Comparison of ENCODE assay signal across 1 cellular context in the genomic region with DNA sequence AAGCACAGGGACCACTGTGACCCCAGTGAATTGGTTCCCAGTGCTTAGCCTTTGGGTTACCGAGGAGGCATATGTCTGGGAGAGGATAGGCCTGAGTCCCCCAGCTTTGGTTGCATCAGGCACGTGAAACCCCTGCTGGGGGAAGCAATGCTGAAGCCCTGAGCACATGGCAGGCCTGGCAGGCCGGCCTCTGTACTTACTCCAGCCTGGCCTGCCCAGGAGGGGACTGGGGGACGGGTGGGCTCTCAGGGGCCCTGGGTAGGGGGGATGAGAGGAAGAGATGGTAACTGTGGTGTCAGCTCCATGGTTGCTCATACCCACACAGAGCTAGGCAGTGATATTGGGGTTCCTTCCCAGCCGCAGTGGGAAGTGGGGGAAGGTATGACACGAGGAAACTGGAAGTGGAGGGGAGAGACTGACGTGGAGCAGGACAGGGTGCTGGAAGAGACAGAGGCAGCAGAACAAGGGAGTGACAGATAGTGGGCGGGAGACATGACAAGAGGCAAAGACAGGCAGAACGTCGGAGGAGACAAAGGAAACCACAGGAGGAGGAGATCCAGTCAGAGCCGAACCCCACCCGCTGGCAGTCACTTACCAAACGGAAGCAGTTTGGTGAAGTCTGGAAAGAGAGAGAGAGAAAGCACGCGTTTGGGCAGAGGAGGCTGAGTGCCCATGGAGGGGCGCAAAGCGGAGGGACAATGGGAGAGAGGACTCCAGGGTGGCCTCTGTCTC.
A peak's percentile ranks its signal among the peaks of the same experiment; 100 is the strongest.
TF ChIP-seq lines count a peak whose summit lies in the region.

No MANE protein-coding gene starts in this region.

TF ChIP-seq in K562, 482 proteins besides CTCF, POLR2A, EP300 and RAD21 (continues in another document):
- TF ChIP-seq ZNF263 (CRISPR knock-in tag; IDR thresholded peaks at IDR 0.05; ENCODE audit: borderline replicate concordance): no peak
- TF ChIP-seq, protein P1, sequence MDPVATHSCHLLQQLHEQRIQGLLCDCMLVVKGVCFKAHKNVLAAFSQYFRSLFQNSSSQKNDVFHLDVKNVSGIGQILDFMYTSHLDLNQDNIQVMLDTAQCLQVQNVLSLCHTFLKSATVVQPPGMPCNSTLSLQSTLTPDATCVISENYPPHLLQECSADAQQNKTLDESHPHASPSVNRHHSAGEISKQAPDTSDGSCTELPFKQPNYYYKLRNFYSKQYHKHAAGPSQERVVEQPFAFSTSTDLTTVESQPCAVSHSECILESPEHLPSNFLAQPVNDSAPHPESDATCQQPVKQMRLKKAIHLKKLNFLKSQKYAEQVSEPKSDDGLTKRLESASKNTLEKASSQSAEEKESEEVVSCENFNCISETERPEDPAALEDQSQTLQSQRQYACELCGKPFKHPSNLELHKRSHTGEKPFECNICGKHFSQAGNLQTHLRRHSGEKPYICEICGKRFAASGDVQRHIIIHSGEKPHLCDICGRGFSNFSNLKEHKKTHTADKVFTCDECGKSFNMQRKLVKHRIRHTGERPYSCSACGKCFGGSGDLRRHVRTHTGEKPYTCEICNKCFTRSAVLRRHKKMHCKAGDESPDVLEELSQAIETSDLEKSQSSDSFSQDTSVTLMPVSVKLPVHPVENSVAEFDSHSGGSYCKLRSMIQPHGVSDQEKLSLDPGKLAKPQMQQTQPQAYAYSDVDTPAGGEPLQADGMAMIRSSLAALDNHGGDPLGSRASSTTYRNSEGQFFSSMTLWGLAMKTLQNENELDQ (CRISPR knock-in tag; IDR thresholded peaks at IDR 0.05; ENCODE audit: borderline replicate concordance): no peak
- no peak for TF ChIP-seq ZNF197 (CRISPR knock-in tag; IDR thresholded peaks at IDR 0.05; ENCODE audit: low read depth)
- no peak for TF ChIP-seq E2F3 (CRISPR knock-in tag; IDR thresholded peaks at IDR 0.05)
- no peak for TF ChIP-seq KDM5B (IDR thresholded peaks at IDR 0.05; ENCODE audit: insufficient replicate concordance, low read depth, low read length)
- no peak for TF ChIP-seq BCL6 (CRISPR knock-in tag; IDR thresholded peaks at IDR 0.05)
- TF ChIP-seq, protein P2, sequence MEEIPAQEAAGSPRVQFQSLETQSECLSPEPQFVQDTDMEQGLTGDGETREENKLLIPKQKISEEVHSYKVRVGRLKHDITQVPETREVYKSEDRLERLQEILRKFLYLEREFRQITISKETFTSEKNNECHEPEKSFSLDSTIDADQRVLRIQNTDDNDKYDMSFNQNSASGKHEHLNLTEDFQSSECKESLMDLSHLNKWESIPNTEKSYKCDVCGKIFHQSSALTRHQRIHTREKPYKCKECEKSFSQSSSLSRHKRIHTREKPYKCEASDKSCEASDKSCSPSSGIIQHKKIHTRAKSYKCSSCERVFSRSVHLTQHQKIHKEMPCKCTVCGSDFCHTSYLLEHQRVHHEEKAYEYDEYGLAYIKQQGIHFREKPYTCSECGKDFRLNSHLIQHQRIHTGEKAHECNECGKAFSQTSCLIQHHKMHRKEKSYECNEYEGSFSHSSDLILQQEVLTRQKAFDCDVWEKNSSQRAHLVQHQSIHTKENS (CRISPR knock-in tag; IDR thresholded peaks at IDR 0.05): no peak
- TF ChIP-seq FOXM1 (IDR thresholded peaks at IDR 0.05; ENCODE audit: low read depth): no peak
- TF ChIP-seq FOXM1 (CRISPR knock-in tag; IDR thresholded peaks at IDR 0.05; ENCODE audit: low read depth): no peak
- no peak for TF ChIP-seq CHD1 (IDR thresholded peaks at IDR 0.05; ENCODE audit: low read length)
- TF ChIP-seq ADNP (tag; IDR thresholded peaks at IDR 0.05): no peak
- no peak for TF ChIP-seq TAF7 (tag; IDR thresholded peaks at IDR 0.05)
- TF ChIP-seq KHSRP (IDR thresholded peaks at IDR 0.05): no peak
- TF ChIP-seq, protein P3, sequence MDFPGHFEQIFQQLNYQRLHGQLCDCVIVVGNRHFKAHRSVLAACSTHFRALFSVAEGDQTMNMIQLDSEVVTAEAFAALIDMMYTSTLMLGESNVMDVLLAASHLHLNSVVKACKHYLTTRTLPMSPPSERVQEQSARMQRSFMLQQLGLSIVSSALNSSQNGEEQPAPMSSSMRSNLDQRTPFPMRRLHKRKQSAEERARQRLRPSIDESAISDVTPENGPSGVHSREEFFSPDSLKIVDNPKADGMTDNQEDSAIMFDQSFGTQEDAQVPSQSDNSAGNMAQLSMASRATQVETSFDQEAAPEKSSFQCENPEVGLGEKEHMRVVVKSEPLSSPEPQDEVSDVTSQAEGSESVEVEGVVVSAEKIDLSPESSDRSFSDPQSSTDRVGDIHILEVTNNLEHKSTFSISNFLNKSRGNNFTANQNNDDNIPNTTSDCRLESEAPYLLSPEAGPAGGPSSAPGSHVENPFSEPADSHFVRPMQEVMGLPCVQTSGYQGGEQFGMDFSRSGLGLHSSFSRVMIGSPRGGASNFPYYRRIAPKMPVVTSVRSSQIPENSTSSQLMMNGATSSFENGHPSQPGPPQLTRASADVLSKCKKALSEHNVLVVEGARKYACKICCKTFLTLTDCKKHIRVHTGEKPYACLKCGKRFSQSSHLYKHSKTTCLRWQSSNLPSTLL (IDR thresholded peaks at IDR 0.05): no peak
- TF ChIP-seq MTA1 (IDR thresholded peaks at IDR 0.05; ENCODE audit: borderline replicate concordance): no peak
- TF ChIP-seq, protein P4, sequence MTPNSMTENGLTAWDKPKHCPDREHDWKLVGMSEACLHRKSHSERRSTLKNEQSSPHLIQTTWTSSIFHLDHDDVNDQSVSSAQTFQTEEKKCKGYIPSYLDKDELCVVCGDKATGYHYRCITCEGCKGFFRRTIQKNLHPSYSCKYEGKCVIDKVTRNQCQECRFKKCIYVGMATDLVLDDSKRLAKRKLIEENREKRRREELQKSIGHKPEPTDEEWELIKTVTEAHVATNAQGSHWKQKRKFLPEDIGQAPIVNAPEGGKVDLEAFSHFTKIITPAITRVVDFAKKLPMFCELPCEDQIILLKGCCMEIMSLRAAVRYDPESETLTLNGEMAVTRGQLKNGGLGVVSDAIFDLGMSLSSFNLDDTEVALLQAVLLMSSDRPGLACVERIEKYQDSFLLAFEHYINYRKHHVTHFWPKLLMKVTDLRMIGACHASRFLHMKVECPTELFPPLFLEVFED (CRISPR knock-in tag; conservative IDR thresholded peaks at IDR 0.05): 0 out of 2 replicates have a peak, but pooled peaks have one; percentile 68
- TF ChIP-seq, protein P5, sequence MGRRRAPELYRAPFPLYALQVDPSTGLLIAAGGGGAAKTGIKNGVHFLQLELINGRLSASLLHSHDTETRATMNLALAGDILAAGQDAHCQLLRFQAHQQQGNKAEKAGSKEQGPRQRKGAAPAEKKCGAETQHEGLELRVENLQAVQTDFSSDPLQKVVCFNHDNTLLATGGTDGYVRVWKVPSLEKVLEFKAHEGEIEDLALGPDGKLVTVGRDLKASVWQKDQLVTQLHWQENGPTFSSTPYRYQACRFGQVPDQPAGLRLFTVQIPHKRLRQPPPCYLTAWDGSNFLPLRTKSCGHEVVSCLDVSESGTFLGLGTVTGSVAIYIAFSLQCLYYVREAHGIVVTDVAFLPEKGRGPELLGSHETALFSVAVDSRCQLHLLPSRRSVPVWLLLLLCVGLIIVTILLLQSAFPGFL (CRISPR knock-in tag; IDR thresholded peaks at IDR 0.05): no peak
- TF ChIP-seq HDGF (IDR thresholded peaks at IDR 0.05): peak; percentile 41; the same call in 1 of the 2 replicates
- TF ChIP-seq, protein P6, sequence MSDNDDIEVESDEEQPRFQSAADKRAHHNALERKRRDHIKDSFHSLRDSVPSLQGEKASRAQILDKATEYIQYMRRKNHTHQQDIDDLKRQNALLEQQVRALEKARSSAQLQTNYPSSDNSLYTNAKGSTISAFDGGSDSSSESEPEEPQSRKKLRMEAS (CRISPR knock-in tag; IDR thresholded peaks at IDR 0.05): peak; percentile 52; the same call in 1 of the 2 replicates
- TF ChIP-seq, protein P7, sequence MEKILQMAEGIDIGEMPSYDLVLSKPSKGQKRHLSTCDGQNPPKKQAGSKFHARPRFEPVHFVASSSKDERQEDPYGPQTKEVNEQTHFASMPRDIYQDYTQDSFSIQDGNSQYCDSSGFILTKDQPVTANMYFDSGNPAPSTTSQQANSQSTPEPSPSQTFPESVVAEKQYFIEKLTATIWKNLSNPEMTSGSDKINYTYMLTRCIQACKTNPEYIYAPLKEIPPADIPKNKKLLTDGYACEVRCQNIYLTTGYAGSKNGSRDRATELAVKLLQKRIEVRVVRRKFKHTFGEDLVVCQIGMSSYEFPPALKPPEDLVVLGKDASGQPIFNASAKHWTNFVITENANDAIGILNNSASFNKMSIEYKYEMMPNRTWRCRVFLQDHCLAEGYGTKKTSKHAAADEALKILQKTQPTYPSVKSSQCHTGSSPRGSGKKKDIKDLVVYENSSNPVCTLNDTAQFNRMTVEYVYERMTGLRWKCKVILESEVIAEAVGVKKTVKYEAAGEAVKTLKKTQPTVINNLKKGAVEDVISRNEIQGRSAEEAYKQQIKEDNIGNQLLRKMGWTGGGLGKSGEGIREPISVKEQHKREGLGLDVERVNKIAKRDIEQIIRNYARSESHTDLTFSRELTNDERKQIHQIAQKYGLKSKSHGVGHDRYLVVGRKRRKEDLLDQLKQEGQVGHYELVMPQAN (IDR thresholded peaks at IDR 0.05; ENCODE audit: borderline replicate concordance): 0 out of 2 replicates have a peak, but pooled peaks have one; percentile 23
- TF ChIP-seq, protein P8, sequence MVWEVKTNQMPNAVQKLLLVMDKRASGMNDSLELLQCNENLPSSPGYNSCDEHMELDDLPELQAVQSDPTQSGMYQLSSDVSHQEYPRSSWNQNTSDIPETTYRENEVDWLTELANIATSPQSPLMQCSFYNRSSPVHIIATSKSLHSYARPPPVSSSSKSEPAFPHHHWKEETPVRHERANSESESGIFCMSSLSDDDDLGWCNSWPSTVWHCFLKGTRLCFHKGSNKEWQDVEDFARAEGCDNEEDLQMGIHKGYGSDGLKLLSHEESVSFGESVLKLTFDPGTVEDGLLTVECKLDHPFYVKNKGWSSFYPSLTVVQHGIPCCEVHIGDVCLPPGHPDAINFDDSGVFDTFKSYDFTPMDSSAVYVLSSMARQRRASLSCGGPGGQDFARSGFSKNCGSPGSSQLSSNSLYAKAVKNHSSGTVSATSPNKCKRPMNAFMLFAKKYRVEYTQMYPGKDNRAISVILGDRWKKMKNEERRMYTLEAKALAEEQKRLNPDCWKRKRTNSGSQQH (CRISPR knock-in tag; IDR thresholded peaks at IDR 0.05): 0 out of 2 replicates have a peak, but pooled peaks have one; percentile 52
- TF ChIP-seq BRCA1 (IDR thresholded peaks at IDR 0.05): no peak
- TF ChIP-seq BRCA1 (CRISPR knock-in tag; IDR thresholded peaks at IDR 0.05): no peak
- TF ChIP-seq EHMT2 (IDR thresholded peaks at IDR 0.05): no peak
- TF ChIP-seq, protein P9, sequence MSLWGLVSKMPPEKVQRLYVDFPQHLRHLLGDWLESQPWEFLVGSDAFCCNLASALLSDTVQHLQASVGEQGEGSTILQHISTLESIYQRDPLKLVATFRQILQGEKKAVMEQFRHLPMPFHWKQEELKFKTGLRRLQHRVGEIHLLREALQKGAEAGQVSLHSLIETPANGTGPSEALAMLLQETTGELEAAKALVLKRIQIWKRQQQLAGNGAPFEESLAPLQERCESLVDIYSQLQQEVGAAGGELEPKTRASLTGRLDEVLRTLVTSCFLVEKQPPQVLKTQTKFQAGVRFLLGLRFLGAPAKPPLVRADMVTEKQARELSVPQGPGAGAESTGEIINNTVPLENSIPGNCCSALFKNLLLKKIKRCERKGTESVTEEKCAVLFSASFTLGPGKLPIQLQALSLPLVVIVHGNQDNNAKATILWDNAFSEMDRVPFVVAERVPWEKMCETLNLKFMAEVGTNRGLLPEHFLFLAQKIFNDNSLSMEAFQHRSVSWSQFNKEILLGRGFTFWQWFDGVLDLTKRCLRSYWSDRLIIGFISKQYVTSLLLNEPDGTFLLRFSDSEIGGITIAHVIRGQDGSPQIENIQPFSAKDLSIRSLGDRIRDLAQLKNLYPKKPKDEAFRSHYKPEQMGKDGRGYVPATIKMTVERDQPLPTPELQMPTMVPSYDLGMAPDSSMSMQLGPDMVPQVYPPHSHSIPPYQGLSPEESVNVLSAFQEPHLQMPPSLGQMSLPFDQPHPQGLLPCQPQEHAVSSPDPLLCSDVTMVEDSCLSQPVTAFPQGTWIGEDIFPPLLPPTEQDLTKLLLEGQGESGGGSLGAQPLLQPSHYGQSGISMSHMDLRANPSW (CRISPR knock-in tag; IDR thresholded peaks at IDR 0.05): no peak
- TF ChIP-seq ZNF133 (CRISPR knock-in tag; IDR thresholded peaks at IDR 0.05): no peak
- TF ChIP-seq YY1 (IDR thresholded peaks at IDR 0.05; ENCODE audit: borderline replicate concordance in 1 of 3, control insufficient read depth in 1 of 3, extremely low read depth in 1 of 3, insufficient read depth in 3 of 3, insufficient read length in 1 of 3, insufficient replicate concordance in 2 of 3, low read depth in 1 of 3, low read length in 2 of 3): no peak
- no peak for TF ChIP-seq ZNF184 (CRISPR knock-in tag; IDR thresholded peaks at IDR 0.05)
- no peak for TF ChIP-seq ARHGAP35 (IDR thresholded peaks at IDR 0.05; ENCODE audit: partially characterized antibody)
- no peak for TF ChIP-seq COPS2 (conservative IDR thresholded peaks at IDR 0.05)
- TF ChIP-seq, protein P10, sequence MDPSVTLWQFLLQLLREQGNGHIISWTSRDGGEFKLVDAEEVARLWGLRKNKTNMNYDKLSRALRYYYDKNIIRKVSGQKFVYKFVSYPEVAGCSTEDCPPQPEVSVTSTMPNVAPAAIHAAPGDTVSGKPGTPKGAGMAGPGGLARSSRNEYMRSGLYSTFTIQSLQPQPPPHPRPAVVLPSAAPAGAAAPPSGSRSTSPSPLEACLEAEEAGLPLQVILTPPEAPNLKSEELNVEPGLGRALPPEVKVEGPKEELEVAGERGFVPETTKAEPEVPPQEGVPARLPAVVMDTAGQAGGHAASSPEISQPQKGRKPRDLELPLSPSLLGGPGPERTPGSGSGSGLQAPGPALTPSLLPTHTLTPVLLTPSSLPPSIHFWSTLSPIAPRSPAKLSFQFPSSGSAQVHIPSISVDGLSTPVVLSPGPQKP (CRISPR knock-in tag; IDR thresholded peaks at IDR 0.05): no peak
- TF ChIP-seq CSDE1 (IDR thresholded peaks at IDR 0.05): no peak
- TF ChIP-seq ZNF507 (tag; conservative IDR thresholded peaks at IDR 0.05): no peak
